Comparison of ENCODE assay signal across 9 cellular contexts in the genomic region with DNA sequence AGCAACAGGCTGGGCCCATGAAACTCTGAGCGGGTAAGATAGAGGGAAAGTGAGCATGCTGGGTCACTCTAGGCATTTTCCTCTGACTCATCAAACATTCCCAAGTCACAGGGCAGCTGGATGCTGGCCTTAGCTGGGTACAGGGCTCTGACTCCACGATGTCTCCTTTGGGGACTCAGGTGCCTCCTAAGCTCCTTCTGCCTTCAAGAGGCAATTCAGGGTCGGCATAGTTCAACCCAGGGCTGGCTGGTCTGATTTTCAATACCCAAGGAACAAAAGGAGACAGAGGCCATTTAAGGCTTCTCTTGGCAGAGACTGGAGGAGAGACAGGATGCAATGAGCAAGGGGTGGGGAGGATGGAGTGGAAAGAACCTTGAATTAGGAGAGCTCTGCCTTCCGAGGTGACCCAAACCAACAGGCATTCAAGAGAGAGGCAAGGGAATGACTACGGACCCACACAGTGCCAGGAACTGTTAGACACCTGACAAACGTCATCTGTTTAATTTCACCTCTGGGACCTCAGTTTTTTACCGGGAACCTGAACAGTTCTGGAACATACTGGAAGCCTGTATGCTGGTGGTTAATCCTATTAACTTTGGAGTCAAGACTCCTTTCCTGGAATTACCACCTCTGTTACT. TPM values are rescaled to one million over a fixed set of nuclear protein-coding genes. Genes with fewer than 3 reads are reported as not detected.
DNase-seq lines count a peak whose midpoint lies in the region; TF ChIP-seq lines count a peak whose summit lies in the region.
"Had no signal": no experiment of that assay in that cellular context is flagged by ENCODE, and none has a peak within 500 bp of the region (broad histone marks: within the 10 kb centered on the region; RNA-seq: fewer than 3 reads in every experiment).

No MANE protein-coding gene starts in this region.

- no peak overlapping the region for H3K4me3 Mint-ChIP-seq in immature natural killer cell

- no peaks in the 10 kb centered on the region for H3K9me3 Mint-ChIP-seq in immature natural killer cell
- H3K9me3 Mint-ChIP-seq: nephron had no signal

- DNase-seq in H7 (no peak), WERI-Rb-1 (peak; percentile 76), immature natural killer cell (no peak), NOMO-1 treated with DMSO at 0.1 percent for 48 hours (lab: John Stamatoyannopoulos, UW; ENCODE audit: unreplicated experiment) (no peak), NCI-H128 (lab: John Stamatoyannopoulos, UW; ENCODE audit: unreplicated experiment) (no peak)
- no peak for DNase-seq in stimulated activated CD4-positive, alpha-beta T cell treated with anti-CD3 and anti-CD28 coated beads, Interleukin-2, amount 100 ng/mL, for 48 hours

- H3K36me3 ChIP-seq in H7 (replicated peaks; ENCODE audit: control insufficient read depth, insufficient read depth, low read length), result peaks cover 14% of the 10 kb centered on the region
- H3K36me3 ChIP-seq in WERI-Rb-1, result peaks cover 32% of the 10 kb centered on the region
- peaks cover 15 to 20% of the 10 kb centered on the region in 2 donors for H3K36me3 ChIP-seq in stomach smooth muscle (ENCODE audit: control insufficient read depth in 2 of 2, insufficient read depth in 2 of 2, low read length in 2 of 2)

- H3K4me1 ChIP-seq in stomach smooth muscle (ENCODE audit: control insufficient read depth, insufficient read depth, low read length), result peaks cover 50% of the 10 kb centered on the region

- no peaks in the 10 kb centered on the region for H3K36me3 Mint-ChIP-seq in immature natural killer cell

- peaks cover 0 to 4% (median 0%) of the 10 kb centered on the region in 3 donors for H3K27me3 Mint-ChIP-seq in immature natural killer cell (ENCODE audit: low read depth in 3 of 3)

- H3K9me3 ChIP-seq in WERI-Rb-1 (ENCODE audit: severe bottlenecking) (no peaks in the 10 kb centered on the region), stomach smooth muscle (ENCODE audit: control insufficient read depth in 2 of 2, low read length in 2 of 2) (no peaks in the 10 kb centered on the region)

- no peak overlapping the region for H3K27ac Mint-ChIP-seq in immature natural killer cell

- H3K27ac ChIP-seq in WERI-Rb-1, result peak overlapping the region; percentile 69
- peak overlapping the region; percentile 97 for H3K27ac ChIP-seq in stomach smooth muscle (ENCODE audit: low read length)

- peaks cover 22 to 42% of the 10 kb centered on the region in 2 donors for H3K4me1 Mint-ChIP-seq in immature natural killer cell

- TF ChIP-seq CTCF in WERI-Rb-1 (IDR thresholded peaks at IDR 0.05; ENCODE audit: low read depth, low read length), result no peak

- H3K4me3 ChIP-seq in H7 (ENCODE audit: insufficient read depth, low read depth, low read length), result peak overlapping the region; percentile 47
- peak overlapping the region; percentile 89 for H3K4me3 ChIP-seq in WERI-Rb-1 (ENCODE audit: low read depth, low read length)
- peak overlapping the region; percentile 47 for H3K4me3 ChIP-seq in iPS-11a (ENCODE audit: low read depth, low read length)
- H3K4me3 ChIP-seq in stomach smooth muscle (ENCODE audit: low read length in 2 of 2), result peak overlapping the region; percentile 81 to 95

- H3K9ac ChIP-seq in stomach smooth muscle (ENCODE audit: low read length in 2 of 2), result peak overlapping the region; percentile 94 to 99

- H3K27me3 ChIP-seq in H7 (ENCODE audit: control insufficient read depth, insufficient read depth, low read length), result no peaks in the 10 kb centered on the region
- H3K27me3 ChIP-seq in WERI-Rb-1 (ENCODE audit: insufficient read depth, low read depth, severe bottlenecking), result no peaks in the 10 kb centered on the region
- H3K27me3 ChIP-seq in stomach smooth muscle (ENCODE audit: control insufficient read depth in 1 of 2, insufficient read depth in 2 of 2, low read length in 2 of 2), result no peaks in the 10 kb centered on the region

RNA-seq across cellular contexts. Expression of gene WBP2, which starts 0.9 kb away (rescaled TPM):
- total RNA-seq in H7 (2014; rRNA removed; shearing (Covaris generic)), result 44.8 and 48.2 TPM in 2 replicates
- 10 to 100 TPM; 51.2 to 85.8 (median 69.1) TPM for polyA plus RNA-seq in immature natural killer cell

RNA-seq across cellular contexts. Expression of gene UNC13D, which starts 10.0 kb away (rescaled TPM):
- 4.2 and 7.2 TPM in 2 replicates for total RNA-seq in H7 (2014; rRNA removed; shearing (Covaris generic))
- 100 to 1,000 TPM in 1 of 3 donors, 10 to 100 TPM in 2; 53.1 to 124 (median 57.5) TPM for polyA plus RNA-seq in immature natural killer cell

RNA-seq across cellular contexts. Expression of gene TRIM47, which starts 24.2 kb away (rescaled TPM):
- 8.5 and 14.1 TPM in 2 replicates for total RNA-seq in H7 (2014; rRNA removed; shearing (Covaris generic))
- polyA plus RNA-seq in immature natural killer cell, result 1 to 10 TPM; 3.2 to 4.0 (median 3.9) TPM

RNA-seq across cellular contexts. Expression of gene TRIM65, which starts 42.5 kb away (rescaled TPM):
- 66.4 and 69.4 TPM in 2 replicates for total RNA-seq in H7 (2014; rRNA removed; shearing (Covaris generic))
- 10 to 100 TPM in 2 of 3 donors, 1 to 10 TPM in 1; 5.4 to 27.1 (median 18.7) TPM for polyA plus RNA-seq in immature natural killer cell

RNA-seq across cellular contexts. Expression of gene MRPL38, which starts 50.5 kb away (rescaled TPM):
- 100 and 125 TPM in 2 replicates for total RNA-seq in H7 (2014; rRNA removed; shearing (Covaris generic))
- polyA plus RNA-seq in immature natural killer cell, result 10 to 100 TPM; 55.9 to 67.5 (median 64.0) TPM
